In the genomic region with DNA sequence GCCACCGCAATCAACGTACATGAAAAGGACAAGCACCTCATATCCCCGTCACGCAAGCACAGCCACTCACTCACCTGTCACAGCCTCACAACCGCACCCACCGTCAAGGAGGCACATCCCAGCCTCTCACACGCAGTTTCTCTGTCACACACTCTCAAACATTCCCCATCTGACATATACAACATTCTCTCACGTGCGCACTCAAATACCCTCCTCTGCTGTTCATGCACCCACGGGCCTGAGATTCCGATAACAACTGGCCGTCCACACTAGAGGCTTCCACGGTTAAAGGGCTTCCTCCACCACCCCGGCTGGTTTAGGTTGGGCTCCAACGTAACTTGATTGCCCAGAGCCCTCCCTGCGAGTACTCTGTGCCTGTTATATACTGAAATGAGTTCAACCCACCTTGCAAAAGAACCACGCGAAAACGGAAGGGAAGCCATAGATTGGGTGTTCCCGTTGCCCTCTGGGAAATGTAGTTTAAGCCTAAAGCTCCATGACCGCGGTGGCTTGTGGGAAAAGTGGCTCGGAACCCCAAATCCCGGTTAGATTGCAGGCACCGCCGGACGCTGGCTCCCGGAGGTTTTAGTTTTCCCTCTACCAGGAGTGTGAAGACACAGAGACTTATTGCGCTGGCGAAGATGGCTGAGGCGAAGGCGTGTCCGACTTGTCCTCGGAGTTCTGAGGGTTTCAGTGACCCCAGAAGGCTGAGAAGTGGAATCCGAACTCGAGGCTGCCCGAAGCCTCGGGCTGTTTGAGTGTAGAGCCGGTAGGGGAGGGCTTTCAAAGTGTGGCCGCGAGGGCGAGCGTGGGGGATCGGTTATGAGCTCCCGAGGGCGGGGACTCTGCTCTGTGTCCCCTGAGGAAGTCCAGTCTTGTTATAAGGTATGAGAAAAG, we compare ENCODE assay signal across 1 cellular context.
A peak's percentile ranks its signal among the peaks of the same experiment; 100 is the strongest.
TF ChIP-seq lines count a peak whose summit lies in the region.

ZNF573 (minus strand) TSS at position 448 of the 897 bp plus-strand sequence. CDS start 5,857 bp downstream, outside the sequence.

TF ChIP-seq in HepG2, 621 proteins besides CTCF, POLR2A, EP300 and RAD21 (continued from another document and continues in another):
- TF ChIP-seq ZBTB40 (IDR thresholded peaks at IDR 0.05) (no peak), ZBTB40 (CRISPR knock-in tag; IDR thresholded peaks at IDR 0.05) (0 out of 2 replicates have a peak, but pooled peaks have one; percentile 57), ZBTB2 (CRISPR knock-in tag; IDR thresholded peaks at IDR 0.05; ENCODE audit: low read depth) (no peak), SALL2 (CRISPR knock-in tag; IDR thresholded peaks at IDR 0.05) (no peak; the same call in 1 of the 2 replicates), CCAR2 (optimal IDR thresholded peaks at IDR 0.05; ENCODE audit: low read depth, low read length) (no peak), HNF1B (CRISPR knock-in tag; IDR thresholded peaks at IDR 0.05) (peak; percentile 93), HIVEP1 (CRISPR knock-in tag; IDR thresholded peaks at IDR 0.05) (0 out of 2 replicates have a peak, but pooled peaks have one; percentile 10), MYC (CRISPR knock-in tag; IDR thresholded peaks at IDR 0.05; ENCODE audit: borderline replicate concordance) (peak; percentile 66; the same call in 1 of the 2 replicates), ZNF260 (CRISPR knock-in tag; IDR thresholded peaks at IDR 0.05; ENCODE audit: borderline replicate concordance, low read depth) (no peak), ZNF143 (CRISPR knock-in tag; IDR thresholded peaks at IDR 0.05) (peak; percentile 97), NFIC (IDR thresholded peaks at IDR 0.05; ENCODE audit: low read length) (0 out of 2 replicates have a peak, but pooled peaks have one; percentile 7), ZNF451 (CRISPR knock-in tag; IDR thresholded peaks at IDR 0.05) (no peak), HMG20B (CRISPR knock-in tag; conservative IDR thresholded peaks at IDR 0.05) (no peak), SP1 (IDR thresholded peaks at IDR 0.05) (no peak), SP1 (CRISPR knock-in tag; IDR thresholded peaks at IDR 0.05) (no peak; the same call in 1 of the 2 replicates), EED (CRISPR knock-in tag; IDR thresholded peaks at IDR 0.05) (0 out of 2 replicates have a peak, but pooled peaks have one; percentile 17), BRCA1 (CRISPR knock-in tag; IDR thresholded peaks at IDR 0.05) (no peak), TFDP1 (CRISPR knock-in tag; IDR thresholded peaks at IDR 0.05; ENCODE audit: borderline replicate concordance) (no peak), ZNF34 (CRISPR knock-in tag; IDR thresholded peaks at IDR 0.05; ENCODE audit: borderline replicate concordance) (peak; percentile 37; the same call in 1 of the 2 replicates), BORCS8-MEF2B (CRISPR knock-in tag; IDR thresholded peaks at IDR 0.05) (no peak), ZBTB10 (CRISPR knock-in tag; IDR thresholded peaks at IDR 0.05; ENCODE audit: borderline replicate concordance) (peak; percentile 89; the same call in 1 of the 2 replicates), JUNB (CRISPR knock-in tag; IDR thresholded peaks at IDR 0.05; ENCODE audit: borderline replicate concordance) (no peak), NR1H2 (CRISPR knock-in tag; IDR thresholded peaks at IDR 0.05; ENCODE audit: borderline replicate concordance, low read depth) (no peak), GTF2F1 (IDR thresholded peaks at IDR 0.05; ENCODE audit: low read length) (no peak), ATF1 (CRISPR knock-in tag; IDR thresholded peaks at IDR 0.05) (peak; percentile 28; the same call in 1 of the 2 replicates), SP140L (CRISPR knock-in tag; IDR thresholded peaks at IDR 0.05; ENCODE audit: borderline replicate concordance) (no peak), ZNF775 (CRISPR knock-in tag; IDR thresholded peaks at IDR 0.05; ENCODE audit: borderline replicate concordance) (no peak)
- TF ChIP-seq, protein P1, sequence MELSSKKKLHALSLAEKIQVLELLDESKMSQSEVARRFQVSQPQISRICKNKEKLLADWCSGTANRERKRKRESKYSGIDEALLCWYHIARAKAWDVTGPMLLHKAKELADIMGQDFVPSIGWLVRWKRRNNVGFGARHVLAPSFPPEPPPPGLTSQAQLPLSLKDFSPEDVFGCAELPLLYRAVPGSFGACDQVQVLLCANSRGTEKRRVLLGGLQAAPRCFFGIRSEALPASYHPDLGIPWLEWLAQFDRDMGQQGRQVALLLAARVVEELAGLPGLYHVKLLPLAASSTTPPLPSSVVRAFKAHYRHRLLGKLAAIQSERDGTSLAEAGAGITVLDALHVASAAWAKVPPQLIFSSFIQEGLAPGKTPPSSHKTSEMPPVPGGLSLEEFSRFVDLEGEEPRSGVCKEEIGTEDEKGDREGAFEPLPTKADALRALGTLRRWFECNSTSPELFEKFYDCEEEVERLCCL (CRISPR knock-in tag; IDR thresholded peaks at IDR 0.05; ENCODE audit: borderline replicate concordance) = no peak
- TF ChIP-seq, protein P2, sequence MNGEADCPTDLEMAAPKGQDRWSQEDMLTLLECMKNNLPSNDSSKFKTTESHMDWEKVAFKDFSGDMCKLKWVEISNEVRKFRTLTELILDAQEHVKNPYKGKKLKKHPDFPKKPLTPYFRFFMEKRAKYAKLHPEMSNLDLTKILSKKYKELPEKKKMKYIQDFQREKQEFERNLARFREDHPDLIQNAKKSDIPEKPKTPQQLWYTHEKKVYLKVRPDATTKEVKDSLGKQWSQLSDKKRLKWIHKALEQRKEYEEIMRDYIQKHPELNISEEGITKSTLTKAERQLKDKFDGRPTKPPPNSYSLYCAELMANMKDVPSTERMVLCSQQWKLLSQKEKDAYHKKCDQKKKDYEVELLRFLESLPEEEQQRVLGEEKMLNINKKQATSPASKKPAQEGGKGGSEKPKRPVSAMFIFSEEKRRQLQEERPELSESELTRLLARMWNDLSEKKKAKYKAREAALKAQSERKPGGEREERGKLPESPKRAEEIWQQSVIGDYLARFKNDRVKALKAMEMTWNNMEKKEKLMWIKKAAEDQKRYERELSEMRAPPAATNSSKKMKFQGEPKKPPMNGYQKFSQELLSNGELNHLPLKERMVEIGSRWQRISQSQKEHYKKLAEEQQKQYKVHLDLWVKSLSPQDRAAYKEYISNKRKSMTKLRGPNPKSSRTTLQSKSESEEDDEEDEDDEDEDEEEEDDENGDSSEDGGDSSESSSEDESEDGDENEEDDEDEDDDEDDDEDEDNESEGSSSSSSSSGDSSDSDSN (CRISPR knock-in tag; IDR thresholded peaks at IDR 0.05) = peak; percentile 74; the same call in 1 of the 2 replicates
- TF ChIP-seq, protein P3, sequence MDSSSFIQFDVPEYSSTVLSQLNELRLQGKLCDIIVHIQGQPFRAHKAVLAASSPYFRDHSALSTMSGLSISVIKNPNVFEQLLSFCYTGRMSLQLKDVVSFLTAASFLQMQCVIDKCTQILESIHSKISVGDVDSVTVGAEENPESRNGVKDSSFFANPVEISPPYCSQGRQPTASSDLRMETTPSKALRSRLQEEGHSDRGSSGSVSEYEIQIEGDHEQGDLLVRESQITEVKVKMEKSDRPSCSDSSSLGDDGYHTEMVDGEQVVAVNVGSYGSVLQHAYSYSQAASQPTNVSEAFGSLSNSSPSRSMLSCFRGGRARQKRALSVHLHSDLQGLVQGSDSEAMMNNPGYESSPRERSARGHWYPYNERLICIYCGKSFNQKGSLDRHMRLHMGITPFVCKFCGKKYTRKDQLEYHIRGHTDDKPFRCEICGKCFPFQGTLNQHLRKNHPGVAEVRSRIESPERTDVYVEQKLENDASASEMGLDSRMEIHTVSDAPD (CRISPR knock-in tag; IDR thresholded peaks at IDR 0.05) = no peak
